In genomic region chr6:152071843-152072242, GRCh38 we compare ENCODE assay signal across 23 cellular contexts.
"Had no signal": no experiment of that assay in that cellular context is flagged by ENCODE, and none has a peak within 500 bp of the region (broad histone marks: within the 10 kb centered on the region; RNA-seq: fewer than 3 reads in every experiment).

No MANE protein-coding gene starts in this region.

- ATAC-seq: foreskin keratinocyte; left colon; lower lobe of right lung; naive thymus-derived CD8-positive, alpha-beta T cell; pancreas; stimulated activated memory B cell treated with anti-CD40 and anti-IgM and Interleukin-4, amounts not matched to agents 10 μg/mL and 1 μg/mL and 100 μg/mL, for 72 hours; stimulated activated naive CD8-positive, alpha-beta T cell treated with anti-CD3 and anti-CD28 coated beads, Interleukin-15, Interleukin-2, amounts not matched to agents 100 U/mL and 50 U/mL, for 24 hours had no signal

- H3K4me1 ChIP-seq: colonic mucosa, foreskin keratinocyte, lower lobe of right lung, pancreas, upper lobe of left lung had no signal

- H3K9me3 ChIP-seq: colonic mucosa, pancreas, testis had no signal

- H3K36me3 ChIP-seq: colonic mucosa, esophagus muscularis mucosa, lower lobe of right lung, pancreas, upper lobe of left lung had no signal

- H3K27ac ChIP-seq: colonic mucosa, esophagus muscularis mucosa, foreskin keratinocyte, left ventricle myocardium inferior, lower lobe of right lung, pancreas, testis, tibial artery, upper lobe of left lung had no signal

- H3K27me3 ChIP-seq: colonic mucosa, esophagus muscularis mucosa, foreskin keratinocyte, pancreas, testis, tibial artery, upper lobe of left lung had no signal

- DNase-seq: colonic mucosa; effector memory CD4-positive, alpha-beta T cell; foreskin keratinocyte; glutamatergic neuron; hypothalamus; immature natural killer cell; islet precursor cell; kidney glomerular epithelial cell; left colon; left ventricle myocardium inferior; lower lobe of right lung; naive thymus-derived CD8-positive, alpha-beta T cell; occipital lobe; pancreas; stimulated activated CD4-positive, alpha-beta T cell treated with anti-CD3 and anti-CD28 coated beads, Interleukin-2, amount 100 ng/mL, for 24 hours; stimulated activated CD4-positive, alpha-beta T cell treated with anti-CD3 and anti-CD28 coated beads, Interleukin-4, amount 100 ng/mL, for 4 hours; stimulated activated naive CD8-positive, alpha-beta T cell treated with anti-CD3 and anti-CD28 coated beads, Interleukin-15, Interleukin-2, amounts not matched to agents 100 U/mL and 50 U/mL, for 24 hours; substantia nigra; testis; tibial artery; upper lobe of left lung had no signal

- H3K4me3 ChIP-seq: colonic mucosa, esophagus muscularis mucosa, left ventricle myocardium inferior, lower lobe of right lung, pancreas, testis, tibial artery, upper lobe of left lung had no signal
